In genomic region chr13:106768991-106769390, GRCh38 we compare ENCODE assay signal across 38 cellular contexts.
"Had no signal": no experiment of that assay in that cellular context is flagged by ENCODE, and none has a peak within 500 bp of the region (broad histone marks: within the 10 kb centered on the region; RNA-seq: fewer than 3 reads in every experiment).

No MANE protein-coding gene starts in this region.

- DNase-seq: activated CD4-positive, alpha-beta memory T cell treated with anti-CD3 and anti-CD28 coated beads, Interleukin-2, amount 10 ng/mL, durations not matched to agents 7 days and 5 days; activated CD4-positive, alpha-beta T cell treated with anti-CD3 and anti-CD28 coated beads for 1 hour; activated CD4-positive, alpha-beta T cell treated with anti-CD3 and anti-CD28 coated beads for 36 hours; activated CD4-positive, alpha-beta T cell treated with anti-CD3 and anti-CD28 coated beads for 48 hours; activated CD4-positive, alpha-beta T cell treated with anti-CD3 and anti-CD28 coated beads, Interleukin-2, amount 10 ng/mL, durations not matched to agents 7 days and 5 days; activated CD4-positive, alpha-beta T cell treated with anti-CD3 and anti-CD28 coated beads, Interleukin-2, amount 50 U/mL, for 48 hours; activated CD4-positive, CD25-positive, alpha-beta regulatory T cell; activated CD8-positive, alpha-beta memory T cell treated with anti-CD3 and anti-CD28 coated beads for 24 hours; activated CD8-positive, alpha-beta memory T cell treated with anti-CD3 and anti-CD28 coated beads, Interleukin-2, amount 10 ng/mL, durations not matched to agents 7 days and 5 days; activated CD8-positive, alpha-beta T cell treated with anti-CD3 and anti-CD28 coated beads, Interleukin-2, amount 10 ng/mL, durations not matched to agents 7 days and 5 days; activated effector memory CD4-positive, alpha-beta T cell treated with anti-CD3 and anti-CD28 coated beads, Interleukin-2, amount 50 U/mL, for 16 hours; activated gamma-delta T cell treated with Interleukin-2 at 50 U/mL for 16 hours; activated naive CD4-positive, alpha-beta T cell; activated naive CD4-positive, alpha-beta T cell treated with anti-CD3 and anti-CD28 coated beads for 36 hours; activated naive CD4-positive, alpha-beta T cell treated with anti-CD3 and anti-CD28 coated beads, Interleukin-2, amount 50 U/mL, for 16 hours; activated naive CD8-positive, alpha-beta T cell treated with anti-CD3 and anti-CD28 coated beads for 36 hours; activated T-cell treated with anti-CD3 and anti-CD28 coated beads for 4 hours; activated T-cell treated with anti-CD3 and anti-CD28 coated beads, Interleukin-2, amount 50 U/mL, for 1 hour; activated T-cell treated with anti-CD3 and anti-CD28 coated beads, Interleukin-2, amount 50 U/mL, for 4 hours; activated T-cell treated with anti-CD3 and anti-CD28 coated beads, Interleukin-2, amount 50 U/mL, for 72 hours; adrenal gland; amniotic stem cell; aorta; body of pancreas; brain microvascular endothelial cell; central memory CD4-positive, alpha-beta T cell; T-helper 1 cell; T-helper 2 cell; T-helper 9 cell; WERI-Rb-1 had no signal

- ATAC-seq: activated CD4-positive, alpha-beta T cell treated with anti-CD3 and anti-CD28 coated beads for 36 hours; activated CD4-positive, CD25-positive, alpha-beta regulatory T cell treated with anti-CD3 and anti-CD28 coated beads, Interleukin-2, amount 50 U/mL, for 24 hours; activated CD8-positive, alpha-beta memory T cell treated with anti-CD3 and anti-CD28 coated beads, Interleukin-2, amount 10 ng/mL, durations not matched to agents 7 days and 5 days; activated CD8-positive, alpha-beta T cell treated with anti-CD3 and anti-CD28 coated beads, Interleukin-2, amount 10 ng/mL, durations not matched to agents 7 days and 5 days; activated naive CD4-positive, alpha-beta T cell treated with anti-CD3 and anti-CD28 coated beads, Interleukin-2, amount 50 U/mL, for 72 hours; activated T-cell treated with anti-CD3 and anti-CD28 coated beads, Interleukin-2, amount 50 U/mL, for 4 hours; activated T-cell treated with anti-CD3 and anti-CD28 coated beads, Interleukin-2, amount 50 U/mL, for 72 hours; activated T-helper 17 cell treated with anti-CD3 and anti-CD28 coated beads, Interleukin-2, amount 50 U/mL, for 72 hours; body of pancreas; WTC11 had no signal

- H3K27me3 ChIP-seq: adrenal gland, body of pancreas, brain microvascular endothelial cell, breast epithelium had no signal

- H3K27ac ChIP-seq: adrenal gland, body of pancreas, brain microvascular endothelial cell, breast epithelium, WERI-Rb-1 had no signal

- H3K36me3 ChIP-seq: adrenal gland, brain microvascular endothelial cell, breast epithelium, WERI-Rb-1 had no signal

- H3K4me1 Mint-ChIP-seq: activated CD4-positive, alpha-beta memory T cell treated with anti-CD3 and anti-CD28 coated beads, Interleukin-2, amount 10 ng/mL, durations not matched to agents 7 days and 5 days; activated CD4-positive, alpha-beta T cell treated with anti-CD3 and anti-CD28 coated beads for 36 hours; activated CD4-positive, alpha-beta T cell treated with anti-CD3 and anti-CD28 coated beads, Interleukin-2, amount 10 ng/mL, durations not matched to agents 7 days and 5 days; activated CD8-positive, alpha-beta memory T cell treated with anti-CD3 and anti-CD28 coated beads, Interleukin-2, amount 10 ng/mL, durations not matched to agents 7 days and 5 days; activated naive CD8-positive, alpha-beta T cell treated with anti-CD3 and anti-CD28 coated beads for 36 hours; activated T-helper 17 cell treated with anti-CD3 and anti-CD28 coated beads, Interleukin-2, amount 50 U/mL, for 72 hours had no signal

- H3K4me1 ChIP-seq: adrenal gland, body of pancreas, breast epithelium had no signal

- H3K4me3 Mint-ChIP-seq: activated CD4-positive, alpha-beta memory T cell treated with anti-CD3 and anti-CD28 coated beads, Interleukin-2, amount 10 ng/mL, durations not matched to agents 7 days and 5 days; activated CD4-positive, alpha-beta T cell treated with anti-CD3 and anti-CD28 coated beads for 36 hours; activated CD4-positive, alpha-beta T cell treated with anti-CD3 and anti-CD28 coated beads, Interleukin-2, amount 10 ng/mL, durations not matched to agents 7 days and 5 days; activated CD8-positive, alpha-beta memory T cell treated with anti-CD3 and anti-CD28 coated beads, Interleukin-2, amount 10 ng/mL, durations not matched to agents 7 days and 5 days; activated CD8-positive, alpha-beta T cell treated with anti-CD3 and anti-CD28 coated beads, Interleukin-2, amount 10 ng/mL, durations not matched to agents 7 days and 5 days; activated naive CD4-positive, alpha-beta T cell treated with anti-CD3 and anti-CD28 coated beads for 36 hours; activated naive CD8-positive, alpha-beta T cell treated with anti-CD3 and anti-CD28 coated beads for 36 hours; activated T-cell treated with anti-CD3 and anti-CD28 coated beads, Interleukin-2, amount 50 U/mL, for 4 hours; activated T-cell treated with anti-CD3 and anti-CD28 coated beads, Interleukin-2, amount 50 U/mL, for 72 hours; activated T-helper 1 cell treated with anti-CD3 and anti-CD28 coated beads, Interleukin-12 subunit alpha, Interleukin-12 subunit beta, Interleukin-2, Interleukin-4 antibody, amounts not matched to agents 30 ng/mL and 10 ng/mL and 1 ng/mL, durations not matched to agents 14 hours and 24 hours and 36 hours; activated T-helper 17 cell treated with anti-CD3 and anti-CD28 coated beads, Interleukin-2, amount 50 U/mL, for 72 hours; T-helper 1 cell treated with Interleukin-12 subunit alpha and Interleukin-12 subunit beta and Interleukin-4 antibody, amounts not matched to agents 30 μg/mL and 1 μg/mL, for 36 hours; T-helper 2 cell treated with Interferon-gamma antibody and Interleukin-4, amounts not matched to agents 5 μg/mL and 100 μg/mL, for 36 hours; WTC11 had no signal

- H3K9me3 Mint-ChIP-seq: activated CD4-positive, alpha-beta memory T cell treated with anti-CD3 and anti-CD28 coated beads, Interleukin-2, amount 10 ng/mL, durations not matched to agents 7 days and 5 days; activated CD4-positive, alpha-beta T cell treated with anti-CD3 and anti-CD28 coated beads, Interleukin-2, amount 10 ng/mL, durations not matched to agents 7 days and 5 days had no signal

- H3K27me3 Mint-ChIP-seq: activated CD4-positive, alpha-beta memory T cell treated with anti-CD3 and anti-CD28 coated beads, Interleukin-2, amount 10 ng/mL, durations not matched to agents 7 days and 5 days; activated CD4-positive, alpha-beta T cell treated with anti-CD3 and anti-CD28 coated beads for 36 hours; activated CD4-positive, alpha-beta T cell treated with anti-CD3 and anti-CD28 coated beads, Interleukin-2, amount 10 ng/mL, durations not matched to agents 7 days and 5 days; activated CD8-positive, alpha-beta memory T cell treated with anti-CD3 and anti-CD28 coated beads, Interleukin-2, amount 10 ng/mL, durations not matched to agents 7 days and 5 days; activated naive CD8-positive, alpha-beta T cell treated with anti-CD3 and anti-CD28 coated beads for 36 hours; activated T-helper 17 cell treated with anti-CD3 and anti-CD28 coated beads, Interleukin-2, amount 50 U/mL, for 72 hours had no signal

- H3K4me3 ChIP-seq: adrenal gland, body of pancreas, breast epithelium had no signal

- H3K27ac Mint-ChIP-seq: activated CD4-positive, alpha-beta memory T cell treated with anti-CD3 and anti-CD28 coated beads, Interleukin-2, amount 10 ng/mL, durations not matched to agents 7 days and 5 days; activated CD4-positive, alpha-beta T cell treated with anti-CD3 and anti-CD28 coated beads for 36 hours; activated CD4-positive, alpha-beta T cell treated with anti-CD3 and anti-CD28 coated beads, Interleukin-2, amount 10 ng/mL, durations not matched to agents 7 days and 5 days; activated CD8-positive, alpha-beta memory T cell treated with anti-CD3 and anti-CD28 coated beads, Interleukin-2, amount 10 ng/mL, durations not matched to agents 7 days and 5 days; activated CD8-positive, alpha-beta T cell treated with anti-CD3 and anti-CD28 coated beads, Interleukin-2, amount 10 ng/mL, durations not matched to agents 7 days and 5 days; activated naive CD4-positive, alpha-beta T cell treated with anti-CD3 and anti-CD28 coated beads for 36 hours; activated naive CD4-positive, alpha-beta T cell treated with anti-CD3 and anti-CD28 coated beads, Interleukin-2, amount 50 U/mL, for 72 hours; activated naive CD8-positive, alpha-beta T cell treated with anti-CD3 and anti-CD28 coated beads for 36 hours; activated T-cell treated with anti-CD3 and anti-CD28 coated beads, Interleukin-2, amount 50 U/mL, for 72 hours; activated T-helper 1 cell treated with anti-CD3 and anti-CD28 coated beads, Interleukin-12 subunit alpha, Interleukin-12 subunit beta, Interleukin-2, Interleukin-4 antibody, amounts not matched to agents 30 ng/mL and 10 ng/mL and 1 ng/mL, durations not matched to agents 14 hours and 24 hours and 36 hours; activated T-helper 17 cell treated with anti-CD3 and anti-CD28 coated beads, Interleukin-2, amount 50 U/mL, for 72 hours; T-helper 1 cell treated with Interleukin-12 subunit alpha and Interleukin-12 subunit beta and Interleukin-4 antibody, amounts not matched to agents 30 μg/mL and 1 μg/mL, for 36 hours; T-helper 2 cell treated with Interferon-gamma antibody and Interleukin-4, amounts not matched to agents 5 μg/mL and 100 μg/mL, for 36 hours; WTC11 had no signal

- H3K36me3 Mint-ChIP-seq: activated CD8-positive, alpha-beta memory T cell treated with anti-CD3 and anti-CD28 coated beads, Interleukin-2, amount 10 ng/mL, durations not matched to agents 7 days and 5 days; activated naive CD8-positive, alpha-beta T cell treated with anti-CD3 and anti-CD28 coated beads for 36 hours had no signal
